Comparison of ENCODE assay signal across 32 cellular contexts in genomic region chr12:132642846-132643835, GRCh38. TPM values are rescaled to one million over a fixed set of nuclear protein-coding genes. Genes with fewer than 3 reads are reported as not detected.
"Had no signal": no experiment of that assay in that cellular context is flagged by ENCODE, and none has a peak within 500 bp of the region (broad histone marks: within the 10 kb centered on the region; RNA-seq: fewer than 3 reads in every experiment).

No MANE protein-coding gene starts in this region.

- H3K4me3 ChIP-seq: colonic mucosa, esophagus muscularis mucosa, heart right ventricle, lung, mucosa of descending colon, psoas muscle, sigmoid colon, thoracic aorta, tibial nerve, upper lobe of left lung, uterus had no signal

- FAIRE-seq: endothelial cell of umbilical vein, keratinocyte had no signal

- H3K36me3 ChIP-seq: colonic mucosa, uterus had no signal

- H3K9me3 ChIP-seq: colonic mucosa, esophagus muscularis mucosa, heart right ventricle, mucosa of descending colon, psoas muscle, sigmoid colon, thoracic aorta, tibial nerve, upper lobe of left lung, uterus had no signal

- H3K4me1 ChIP-seq: colonic mucosa, foreskin keratinocyte, heart right ventricle, psoas muscle, sigmoid colon, upper lobe of left lung, uterus had no signal

- H3K27ac ChIP-seq: colonic mucosa, esophagus muscularis mucosa, foreskin keratinocyte, heart right ventricle, psoas muscle, sigmoid colon, thoracic aorta, tibial nerve, upper lobe of left lung, uterus had no signal

- DNase-seq: colonic mucosa; effector CD8-positive, alpha-beta T cell; foreskin keratinocyte; glutamatergic neuron; heart right ventricle; hippocampal formation; immature natural killer cell; mucosa of descending colon; naive B cell; psoas muscle; sigmoid colon; stimulated activated CD4-positive, alpha-beta T cell treated with anti-CD3 and anti-CD28 coated beads, Interleukin-4, amount 100 ng/mL, for 4 hours; uterus had no signal

- H3K27me3 ChIP-seq: colonic mucosa, esophagus muscularis mucosa, foreskin keratinocyte, heart right ventricle, sigmoid colon, tibial nerve, upper lobe of left lung, uterus had no signal

- ATAC-seq: foreskin keratinocyte; heart right ventricle; left lobe of liver; mucosa of descending colon; natural killer cell treated with Interleukin-12 subunit alpha and Interleukin-12 subunit beta and Interleukin-15 and Interleukin-18, amount 100 ng/mL, for 72 hours; psoas muscle; right cardiac atrium; stimulated activated memory B cell treated with anti-CD40 and anti-IgM and Interleukin-4, amounts not matched to agents 10 μg/mL and 1 μg/mL and 100 μg/mL, for 72 hours had no signal

RNA-seq across cellular contexts. Expression of gene P2RX2, which starts 24.6 kb away (rescaled TPM):
- total RNA-seq: chondrocyte; endothelial cell of umbilical vein; epithelial cell of proximal tubule; fibroblast of lung; foreskin keratinocyte; heart right ventricle; left lobe of liver; liver; natural killer cell treated with Interleukin-12 subunit alpha and Interleukin-12 subunit beta and Interleukin-15 and Interleukin-18, amount 100 ng/mL, for 72 hours; neural crest cell; osteocyte; psoas muscle; renal cortical epithelial cell; right cardiac atrium; skeletal muscle tissue; thoracic aorta; tibial nerve; uterus had no signal
- polyA plus RNA-seq: endothelial cell of umbilical vein, fibroblast of lung, foreskin keratinocyte, heart right ventricle, immature natural killer cell, keratinocyte, liver, right cardiac atrium had no signal

RNA-seq across cellular contexts. Expression of gene LRCOL1, which starts 32.8 kb away (rescaled TPM):
- total RNA-seq: chondrocyte; epithelial cell of proximal tubule; esophagus muscularis mucosa; foreskin keratinocyte; mucosa of descending colon; natural killer cell treated with Interleukin-12 subunit alpha and Interleukin-12 subunit beta and Interleukin-15 and Interleukin-18, amount 100 ng/mL, for 72 hours; osteocyte; right cardiac atrium; thoracic aorta; tibial nerve had no signal
- polyA plus RNA-seq: fibroblast of lung, foreskin keratinocyte, immature natural killer cell, keratinocyte, right cardiac atrium had no signal
